24 cellular contexts compared by ENCODE assay signal in genomic region chr11:3145206-3145520, GRCh38.
"Had no signal": no experiment of that assay in that cellular context is flagged by ENCODE, and none has a peak within 500 bp of the region (broad histone marks: within the 10 kb centered on the region; RNA-seq: fewer than 3 reads in every experiment).

No MANE protein-coding gene starts in this region.

- H3K36me3 ChIP-seq: colonic mucosa, gastrocnemius medialis had no signal

- H3K36me3 Mint-ChIP-seq: activated naive CD4-positive, alpha-beta T cell treated with anti-CD3 and anti-CD28 coated beads, Interleukin-2, amount 50 U/mL, for 72 hours; stimulated activated memory B cell treated with anti-CD40 and anti-IgM and Interleukin-4, amounts not matched to agents 10 μg/mL and 1 μg/mL and 100 μg/mL, for 72 hours had no signal

- H3K9me3 Mint-ChIP-seq: activated naive CD4-positive, alpha-beta T cell treated with anti-CD3 and anti-CD28 coated beads, Interleukin-2, amount 50 U/mL, for 72 hours; activated T-helper 17 cell treated with anti-CD3 and anti-CD28 coated beads, Interleukin-2, amount 50 U/mL, for 72 hours; nephron progenitor cell; T-helper 2 cell treated with Interferon-gamma antibody and Interleukin-4, amounts not matched to agents 5 μg/mL and 100 μg/mL, for 36 hours had no signal

- H3K4me3 ChIP-seq: colonic mucosa, dorsolateral prefrontal cortex, esophagus squamous epithelium, gastrocnemius medialis, skin epidermis, stomach, suprapubic skin, upper lobe of left lung had no signal

- H3K9me3 ChIP-seq: colonic mucosa, esophagus squamous epithelium, gastrocnemius medialis, stomach, suprapubic skin, upper lobe of left lung had no signal

- H2AFZ ChIP-seq: parathyroid adenoma had no signal

- H3K9ac ChIP-seq: parathyroid adenoma had no signal

- H3K4me1 Mint-ChIP-seq: activated T-helper 17 cell treated with anti-CD3 and anti-CD28 coated beads, Interleukin-2, amount 50 U/mL, for 72 hours; stimulated activated memory B cell treated with anti-CD40 and anti-IgM and Interleukin-4, amounts not matched to agents 10 μg/mL and 1 μg/mL and 100 μg/mL, for 72 hours had no signal

- DNase-seq: activated CD4-positive, alpha-beta T cell treated with anti-CD3 and anti-CD28 coated beads for 1 hour; activated CD4-positive, alpha-beta T cell treated with anti-CD3 and anti-CD28 coated beads, Interleukin-2, amount 50 U/mL, for 1 hour; activated CD8-positive, alpha-beta T cell treated with anti-CD3 and anti-CD28 coated beads, Interleukin-2, amount 10 ng/mL, durations not matched to agents 7 days and 5 days; colonic mucosa; dorsolateral prefrontal cortex; esophagus squamous epithelium; gastrocnemius medialis; hippocampal formation; left ventricle myocardium superior; mammary epithelial cell; midbrain; nephron progenitor cell; nucleus accumbens; right cardiac atrium; stimulated activated CD4-positive, alpha-beta T cell treated with anti-CD3 and anti-CD28 coated beads, Interleukin-2, amount 100 ng/mL, for 24 hours; stomach had no signal

- H3K27ac ChIP-seq: colonic mucosa, dorsolateral prefrontal cortex, esophagus squamous epithelium, gastrocnemius medialis, parathyroid adenoma, stomach, suprapubic skin, upper lobe of left lung had no signal

- H3K27ac Mint-ChIP-seq: activated CD8-positive, alpha-beta T cell treated with anti-CD3 and anti-CD28 coated beads, Interleukin-2, amount 10 ng/mL, durations not matched to agents 7 days and 5 days; activated naive CD4-positive, alpha-beta T cell treated with anti-CD3 and anti-CD28 coated beads, Interleukin-2, amount 50 U/mL, for 72 hours; activated T-helper 17 cell treated with anti-CD3 and anti-CD28 coated beads, Interleukin-2, amount 50 U/mL, for 72 hours; nephron progenitor cell; stimulated activated memory B cell treated with anti-CD40 and anti-IgM and Interleukin-4, amounts not matched to agents 10 μg/mL and 1 μg/mL and 100 μg/mL, for 72 hours; T-helper 2 cell treated with Interferon-gamma antibody and Interleukin-4, amounts not matched to agents 5 μg/mL and 100 μg/mL, for 36 hours had no signal

- ATAC-seq: activated CD8-positive, alpha-beta T cell treated with anti-CD3 and anti-CD28 coated beads, Interleukin-2, amount 10 ng/mL, durations not matched to agents 7 days and 5 days; activated naive CD4-positive, alpha-beta T cell treated with anti-CD3 and anti-CD28 coated beads, Interleukin-2, amount 50 U/mL, for 72 hours; activated T-helper 17 cell treated with anti-CD3 and anti-CD28 coated beads, Interleukin-2, amount 50 U/mL, for 72 hours; gastrocnemius medialis; left ventricle myocardium superior; right cardiac atrium; stimulated activated memory B cell treated with anti-CD40 and anti-IgM and Interleukin-4, amounts not matched to agents 10 μg/mL and 1 μg/mL and 100 μg/mL, for 72 hours had no signal

- H3K27me3 ChIP-seq: colonic mucosa, dorsolateral prefrontal cortex, esophagus squamous epithelium, gastrocnemius medialis, stomach, suprapubic skin, upper lobe of left lung had no signal

- H3K27me3 Mint-ChIP-seq: activated T-helper 17 cell treated with anti-CD3 and anti-CD28 coated beads, Interleukin-2, amount 50 U/mL, for 72 hours had no signal

- H3K4me3 Mint-ChIP-seq: activated CD8-positive, alpha-beta T cell treated with anti-CD3 and anti-CD28 coated beads, Interleukin-2, amount 10 ng/mL, durations not matched to agents 7 days and 5 days; activated T-helper 17 cell treated with anti-CD3 and anti-CD28 coated beads, Interleukin-2, amount 50 U/mL, for 72 hours; nephron progenitor cell; stimulated activated memory B cell treated with anti-CD40 and anti-IgM and Interleukin-4, amounts not matched to agents 10 μg/mL and 1 μg/mL and 100 μg/mL, for 72 hours; T-helper 2 cell treated with Interferon-gamma antibody and Interleukin-4, amounts not matched to agents 5 μg/mL and 100 μg/mL, for 36 hours had no signal

- H3K4me1 ChIP-seq: parathyroid adenoma had no signal
